Comparison of ENCODE assay signal across 8 cellular contexts in the genomic region with DNA sequence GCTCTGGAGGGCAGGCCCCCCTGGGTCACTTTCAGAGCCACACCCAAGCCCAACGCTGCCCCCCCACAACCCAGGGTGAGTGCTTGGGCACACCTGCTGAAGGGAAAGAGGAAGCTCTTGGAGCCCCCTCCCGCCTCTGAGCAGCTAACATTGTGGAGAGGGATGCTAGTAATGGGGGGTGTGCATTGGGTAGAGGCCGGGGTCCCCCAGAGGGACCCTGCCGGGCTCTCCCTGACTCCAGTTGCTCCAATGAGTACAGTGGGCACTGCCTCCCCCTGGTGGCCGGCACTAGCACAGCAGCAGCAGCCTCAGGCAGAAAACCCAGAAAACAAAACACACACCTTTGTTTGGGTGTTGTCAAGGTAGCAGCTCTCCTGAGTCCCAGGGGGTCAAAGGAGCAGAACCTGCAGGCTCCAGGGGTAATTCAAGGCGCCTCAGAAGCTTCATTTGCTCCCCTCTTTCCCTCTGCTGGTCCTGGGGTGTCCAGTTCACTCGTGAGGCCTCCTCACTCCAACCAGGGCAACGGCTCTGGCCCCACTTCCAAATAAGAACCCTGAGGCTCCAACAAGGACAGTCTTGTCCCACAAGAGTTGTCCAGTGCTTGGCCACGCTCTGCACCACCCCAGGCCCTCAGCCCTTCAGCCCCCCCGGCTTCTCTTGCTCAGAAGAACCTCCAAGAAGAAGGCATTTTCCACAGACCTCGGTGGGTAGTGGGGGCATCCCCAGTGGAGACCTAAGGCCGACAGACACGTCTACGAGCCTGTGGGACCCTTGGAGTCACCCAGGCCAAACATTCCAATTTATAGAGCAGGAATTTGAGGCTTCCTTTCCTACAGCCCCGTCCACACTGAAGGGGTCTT.
DNase-seq lines count a peak whose midpoint lies in the region; ATAC-seq and TF ChIP-seq lines count a peak whose summit lies in the region.

No MANE protein-coding gene starts in this region.

- peak; percentile 82 for DNase-seq in D341Med (ENCODE audit: low spot score)
- DNase-seq in HPDE6-E6E7 (ENCODE audit: extremely low spot score) = peak; percentile 88
- DNase-seq in NT2/D1 (ENCODE audit: low read depth, low spot score) = peak; percentile 73
- DNase-seq in activated T-cell treated with anti-CD3 and anti-CD28 coated beads for 4 hours = peak; percentile 79
- peak; percentile 78 for DNase-seq in epithelial cell of esophagus (ENCODE audit: low read depth)
- peak; percentile 53 to 72 for DNase-seq in stimulated activated CD8-positive, alpha-beta memory T cell treated with anti-CD3 and anti-CD28 coated beads, Interleukin-4, amount 100 ng/mL, for 4 hours (ENCODE audit: low read depth in 2 of 2, low spot score in 1 of 2)

- H3K27me3 ChIP-seq in NT2/D1 (ENCODE audit: insufficient read depth, insufficient read length) = no peaks in the 10 kb centered on the region
- no peaks in the 10 kb centered on the region for H3K27me3 ChIP-seq in mucosa of stomach (ENCODE audit: control insufficient read depth, insufficient read depth, low read length)

- H3K4me1 ChIP-seq in NT2/D1 (ENCODE audit: insufficient read depth, insufficient read length) (peaks cover 32% of the 10 kb centered on the region), mucosa of stomach (ENCODE audit: control insufficient read depth, insufficient read depth, low read length) (peaks cover 41% of the 10 kb centered on the region)

- H3K36me3 ChIP-seq in NT2/D1 (ENCODE audit: insufficient read depth, insufficient read length, low read length) (peaks cover 5% of the 10 kb centered on the region), mucosa of stomach (ENCODE audit: control insufficient read depth, insufficient read depth, low read length) (no peaks in the 10 kb centered on the region)

- no peak for ATAC-seq in HG03378 (IDR thresholded peaks at IDR 0.05; ENCODE audit: unreplicated experiment)

- H3K9me3 ChIP-seq in NT2/D1 (ENCODE audit: insufficient read depth, low read length) (no peaks in the 10 kb centered on the region), mucosa of stomach (ENCODE audit: control insufficient read depth, low read length) (no peaks in the 10 kb centered on the region)

- peak overlapping the region; percentile 92 for H3K4me3 ChIP-seq in NT2/D1 (ENCODE audit: insufficient read length, low read depth)
- H3K4me3 ChIP-seq in epithelial cell of esophagus (ENCODE audit: low read length) = peak overlapping the region; percentile 75
- peak overlapping the region; percentile 48 for H3K4me3 ChIP-seq in mucosa of stomach (ENCODE audit: low read length)

- peak overlapping the region; percentile 97 for H3K9ac ChIP-seq in NT2/D1 (ENCODE audit: insufficient read length, low read depth)
- H3K9ac ChIP-seq in mucosa of stomach (ENCODE audit: low read length) = peak overlapping the region; percentile 67

- peak; percentile 96 for TF ChIP-seq CTCF in epithelial cell of esophagus (IDR thresholded peaks at IDR 0.05; ENCODE audit: insufficient read depth, low read depth, low read length, missing control alignments)
